ENCODE assay signal across 9 cellular contexts in the genomic region with DNA sequence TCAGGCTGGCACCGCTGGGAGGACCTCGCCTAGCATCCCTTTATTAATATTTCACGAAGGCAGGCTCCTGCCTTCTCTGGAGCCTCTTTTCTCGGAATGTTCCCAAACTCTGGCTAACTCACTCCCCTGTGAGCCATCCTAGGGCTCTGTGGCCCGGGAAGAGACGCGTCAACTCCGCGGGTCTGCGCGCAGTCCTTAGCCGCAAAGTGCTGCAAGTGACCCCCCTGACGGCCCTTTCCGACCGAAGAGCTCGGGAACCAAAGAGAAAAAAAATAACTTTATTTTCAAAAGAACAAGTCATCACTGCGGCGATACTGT. TPM values are rescaled to one million over a fixed set of nuclear protein-coding genes. Genes with fewer than 3 reads are reported as not detected.
DNase-seq lines count a peak whose midpoint lies in the region; ATAC-seq and TF ChIP-seq lines count a peak whose summit lies in the region.
"Had no signal": no experiment of that assay in that cellular context is flagged by ENCODE, and none has a peak within 500 bp of the region (broad histone marks: within the 10 kb centered on the region; RNA-seq: fewer than 3 reads in every experiment).

No MANE protein-coding gene starts in this region.

- peak overlapping the region in 1 of 2 experiments; percentile 71 for H3K4me3 ChIP-seq in mesenchymal stem cell (ENCODE audit: insufficient read depth in 1 of 2, low read depth in 1 of 2, low read length in 2 of 2)
- H3K4me3 ChIP-seq in suprapubic skin, result peak overlapping the region; percentile 52
- no peak overlapping the region for H3K4me3 ChIP-seq in brain microvascular endothelial cell (ENCODE audit: low read depth, low read length)
- H3K4me3 ChIP-seq: SJCRH30 had no signal

- H3K18ac ChIP-seq in mesenchymal stem cell (ENCODE audit: low read depth in 1 of 2, low read length in 2 of 2), result no peak overlapping the region

- no peak for TF ChIP-seq POLR2A in suprapubic skin (IDR thresholded peaks at IDR 0.05)

- no peak overlapping the region for H2BK12ac ChIP-seq in mesenchymal stem cell (ENCODE audit: low read length in 2 of 2)

- H3K27me3 Mint-ChIP-seq in activated CD8-positive, alpha-beta T cell treated with anti-CD3 and anti-CD28 coated beads, Interleukin-2, amount 10 ng/mL, durations not matched to agents 7 days and 5 days (ENCODE audit: low read depth), result peaks cover 71% of the 10 kb centered on the region
- peaks cover 62% of the 10 kb centered on the region for H3K27me3 Mint-ChIP-seq in activated CD8-positive, alpha-beta T cell treated with anti-CD3 and anti-CD28 coated beads for 36 hours
- peaks cover 78% of the 10 kb centered on the region for H3K27me3 Mint-ChIP-seq in brain

- no peak overlapping the region for H3K9ac ChIP-seq in mesenchymal stem cell (ENCODE audit: low read length)

- H3K9me3 ChIP-seq in mesenchymal stem cell (ENCODE audit: control insufficient read depth, low read length) (no peaks in the 10 kb centered on the region), suprapubic skin (no peaks in the 10 kb centered on the region)
- H3K9me3 ChIP-seq: SJCRH30 had no signal

- no peak for DNase-seq in activated CD8-positive, alpha-beta T cell treated with anti-CD3 and anti-CD28 coated beads, Interleukin-2, amount 10 ng/mL, durations not matched to agents 7 days and 5 days
- no peak for DNase-seq in activated CD8-positive, alpha-beta T cell treated with anti-CD3 and anti-CD28 coated beads for 36 hours
- DNase-seq in mesenchymal stem cell (no peak), suprapubic skin (ENCODE audit: low spot score in 2 of 2) (no peak), brain microvascular endothelial cell (no peak), HPDE6-E6E7 (ENCODE audit: extremely low spot score) (no peak)
- DNase-seq in stimulated activated CD4-positive, alpha-beta T cell treated with anti-CD3 and anti-CD28 coated beads, Interleukin-4, amount 100 ng/mL, for 24 hours, result no peak
- DNase-seq: SJCRH30 had no signal

- H3K27ac Mint-ChIP-seq in activated CD8-positive, alpha-beta T cell treated with anti-CD3 and anti-CD28 coated beads, Interleukin-2, amount 10 ng/mL, durations not matched to agents 7 days and 5 days, result no peak overlapping the region
- no peak overlapping the region for H3K27ac Mint-ChIP-seq in activated CD8-positive, alpha-beta T cell treated with anti-CD3 and anti-CD28 coated beads for 36 hours
- no peak overlapping the region for H3K27ac Mint-ChIP-seq in brain

- no peak overlapping the region for H3K27ac ChIP-seq in mesenchymal stem cell (ENCODE audit: low read length, poor library complexity, severe bottlenecking)
- no peak overlapping the region for H3K27ac ChIP-seq in suprapubic skin
- no peak overlapping the region for H3K27ac ChIP-seq in brain microvascular endothelial cell
- H3K27ac ChIP-seq: SJCRH30 had no signal

- no peak overlapping the region for H2BK15ac ChIP-seq in mesenchymal stem cell (ENCODE audit: low read depth, poor library complexity, severe bottlenecking)

- H3K4me1 ChIP-seq in mesenchymal stem cell (ENCODE audit: control insufficient read depth, insufficient read depth, low read depth, low read length), result peaks cover 26% of the 10 kb centered on the region
- peaks cover 44% of the 10 kb centered on the region for H3K4me1 ChIP-seq in suprapubic skin
- H3K4me1 ChIP-seq: SJCRH30 had no signal

- H4K8ac ChIP-seq in mesenchymal stem cell (ENCODE audit: low read length), result no peak overlapping the region

- H3K36me3 ChIP-seq in mesenchymal stem cell (ENCODE audit: control insufficient read depth in 1 of 2, insufficient read depth in 2 of 2, low read depth in 1 of 2, low read length in 2 of 2), result no peaks in the 10 kb centered on the region
- no peaks in the 10 kb centered on the region for H3K36me3 ChIP-seq in suprapubic skin
- H3K36me3 ChIP-seq in brain microvascular endothelial cell (replicated peaks), result no peaks in the 10 kb centered on the region
- H3K36me3 ChIP-seq: SJCRH30 had no signal

- H3K79me1 ChIP-seq in mesenchymal stem cell (replicated peaks; ENCODE audit: low read length, poor library complexity, severe bottlenecking), result no peaks in the 10 kb centered on the region

- POLR2A ChIA-PET in activated CD8-positive, alpha-beta T cell treated with anti-CD3 and anti-CD28 coated beads, Interleukin-2, amount 10 ng/mL, durations not matched to agents 7 days and 5 days (lab: Charles Lee), result no interaction called here
- POLR2A ChIA-PET in activated CD8-positive, alpha-beta T cell treated with anti-CD3 and anti-CD28 coated beads for 36 hours (lab: Charles Lee), result no interaction called here

- H2BK120ac ChIP-seq in mesenchymal stem cell (ENCODE audit: low read depth, low read length), result no peak overlapping the region

- TF ChIP-seq CTCF in activated CD8-positive, alpha-beta T cell treated with anti-CD3 and anti-CD28 coated beads for 36 hours (IDR thresholded peaks at IDR 0.05), result no peak
- TF ChIP-seq CTCF in brain (conservative IDR thresholded peaks at IDR 0.05) (no peak), suprapubic skin (IDR thresholded peaks at IDR 0.05) (no peak), brain microvascular endothelial cell (IDR thresholded peaks at IDR 0.05; ENCODE audit: low read depth, low read length, missing control alignments) (no peak)

- H3K9me3 Mint-ChIP-seq in activated CD8-positive, alpha-beta T cell treated with anti-CD3 and anti-CD28 coated beads, Interleukin-2, amount 10 ng/mL, durations not matched to agents 7 days and 5 days (ENCODE audit: insufficient read depth), result no peaks in the 10 kb centered on the region
- no peaks in the 10 kb centered on the region for H3K9me3 Mint-ChIP-seq in activated CD8-positive, alpha-beta T cell treated with anti-CD3 and anti-CD28 coated beads for 36 hours
- H3K9me3 Mint-ChIP-seq in brain, result no peaks in the 10 kb centered on the region

- H3K4ac ChIP-seq in mesenchymal stem cell (ENCODE audit: low read depth in 1 of 2, low read length in 2 of 2), result no peak overlapping the region

- H2AFZ ChIP-seq in mesenchymal stem cell (ENCODE audit: low read depth, low read length), result no peak overlapping the region

- H2BK5ac ChIP-seq in mesenchymal stem cell (ENCODE audit: low read depth, low read length, poor library complexity, severe bottlenecking), result no peak overlapping the region

- no peak for TF ChIP-seq EP300 in suprapubic skin (IDR thresholded peaks at IDR 0.05)

- H3K4me2 ChIP-seq in mesenchymal stem cell (ENCODE audit: low read length, poor library complexity, severe bottlenecking), result peak overlapping the region; percentile 86

- no peak overlapping the region for H3K23ac ChIP-seq in mesenchymal stem cell (ENCODE audit: low read length in 2 of 2)

- no peak overlapping the region for H4K91ac ChIP-seq in mesenchymal stem cell (ENCODE audit: low read length)

- H2AK5ac ChIP-seq in mesenchymal stem cell (ENCODE audit: low read length, severe bottlenecking), result no peak overlapping the region

- H3K14ac ChIP-seq in mesenchymal stem cell (ENCODE audit: low read length in 2 of 2), result no peak overlapping the region

- CTCF ChIA-PET in activated CD8-positive, alpha-beta T cell treated with anti-CD3 and anti-CD28 coated beads, Interleukin-2, amount 10 ng/mL, durations not matched to agents 7 days and 5 days (lab: Charles Lee), result no interaction called here
- CTCF ChIA-PET in activated CD8-positive, alpha-beta T cell treated with anti-CD3 and anti-CD28 coated beads for 36 hours (lab: Charles Lee), result no interaction called here

- H3K4me3 Mint-ChIP-seq in activated CD8-positive, alpha-beta T cell treated with anti-CD3 and anti-CD28 coated beads, Interleukin-2, amount 10 ng/mL, durations not matched to agents 7 days and 5 days, result peak overlapping the region; percentile 22
- no peak overlapping the region for H3K4me3 Mint-ChIP-seq in activated CD8-positive, alpha-beta T cell treated with anti-CD3 and anti-CD28 coated beads for 36 hours
- peak overlapping the region in 4 of 5 experiments; percentile 49 to 72 (median 64) for H3K4me3 Mint-ChIP-seq in brain

- ATAC-seq in activated CD8-positive, alpha-beta T cell treated with anti-CD3 and anti-CD28 coated beads, Interleukin-2, amount 10 ng/mL, durations not matched to agents 7 days and 5 days, result no peak
- no peak for ATAC-seq in activated CD8-positive, alpha-beta T cell treated with anti-CD3 and anti-CD28 coated beads for 36 hours

- H3K27me3 ChIP-seq in mesenchymal stem cell (ENCODE audit: control insufficient read depth in 1 of 2, insufficient read depth in 1 of 2, low read length in 2 of 2) (peaks cover 76 to 89% of the 10 kb centered on the region in 2 experiments), suprapubic skin (peaks cover 92% of the 10 kb centered on the region), brain microvascular endothelial cell (replicated peaks) (peaks cover 74% of the 10 kb centered on the region)
- H3K27me3 ChIP-seq: SJCRH30 had no signal

- H3K4me1 Mint-ChIP-seq in activated CD8-positive, alpha-beta T cell treated with anti-CD3 and anti-CD28 coated beads, Interleukin-2, amount 10 ng/mL, durations not matched to agents 7 days and 5 days (ENCODE audit: low read depth), result peaks cover 20% of the 10 kb centered on the region
- peaks cover 16% of the 10 kb centered on the region for H3K4me1 Mint-ChIP-seq in activated CD8-positive, alpha-beta T cell treated with anti-CD3 and anti-CD28 coated beads for 36 hours (ENCODE audit: low read depth)
- H3K4me1 Mint-ChIP-seq in brain, result peaks cover 46% of the 10 kb centered on the region

- intact Hi-C loops in activated CD8-positive, alpha-beta T cell treated with anti-CD3 and anti-CD28 coated beads for 36 hours (cut with micrococcal nuclease), result no loop called here

- H3K36me3 Mint-ChIP-seq in activated CD8-positive, alpha-beta T cell treated with anti-CD3 and anti-CD28 coated beads, Interleukin-2, amount 10 ng/mL, durations not matched to agents 7 days and 5 days (ENCODE audit: low read depth), result no peaks in the 10 kb centered on the region
- no peaks in the 10 kb centered on the region for H3K36me3 Mint-ChIP-seq in activated CD8-positive, alpha-beta T cell treated with anti-CD3 and anti-CD28 coated beads for 36 hours (ENCODE audit: low read depth)
- H3K36me3 Mint-ChIP-seq in brain, result no peaks in the 10 kb centered on the region

- in situ Hi-C loops in brain microvascular endothelial cell (cut with HindIII; ENCODE audit: low pct_ligation_motif_present, low sequenced_read_pairs), result loop anchor here (25.0 kb wide), 1 partner anchor 355 kb away; no protein-coding TSS in a partner anchor

- 4% methylated on average over 12 of the region's 18 CpGs for whole genome bisulfite sequencing in mesenchymal stem cell
- 10% methylated on average over 18 of the region's 18 CpGs for whole genome bisulfite sequencing in suprapubic skin

RNA-seq across cellular contexts. Expression of a gene that starts 14.6 kb away (rescaled TPM):
- not detected for total RNA-seq in activated CD8-positive, alpha-beta T cell treated with anti-CD3 and anti-CD28 coated beads, Interleukin-2, amount 10 ng/mL, durations not matched to agents 7 days and 5 days
- not detected for total RNA-seq in activated CD8-positive, alpha-beta T cell treated with anti-CD3 and anti-CD28 coated beads for 36 hours
- 0.53 TPM for polyA plus RNA-seq in brain (ENCODE audit: insufficient read depth, low read depth, low replicate concordance)
- polyA plus RNA-seq in mesenchymal stem cell (2013, experiment 1 of 2), result 2.0 TPM
- polyA plus RNA-seq in mesenchymal stem cell (2013, experiment 2 of 2), result 1.9 TPM
- total RNA-seq in suprapubic skin, result 1 to 10 TPM in 2 of 4 donors, under 1 TPM in 2; 0.49 to 3.3 (median 0.96) TPM
